Comparison of ENCODE assay signal across 25 cellular contexts in genomic region chr16:59339871-59340270, GRCh38.
"Had no signal": no experiment of that assay in that cellular context is flagged by ENCODE, and none has a peak within 500 bp of the region (broad histone marks: within the 10 kb centered on the region; RNA-seq: fewer than 3 reads in every experiment).

No MANE protein-coding gene starts in this region.

- H3K27ac ChIP-seq: ovary, psoas muscle, sigmoid colon, spleen, suprapubic skin, transverse colon, upper lobe of right lung, uterus had no signal

- H3K27ac Mint-ChIP-seq: effector memory CD8-positive, alpha-beta T cell; memory B cell; mesothelial cell of epicardium; naive B cell; natural killer cell treated with Interleukin-12 subunit alpha and Interleukin-12 subunit beta and Interleukin-15 and Interleukin-18, amount 100 ng/mL, for 72 hours; stimulated activated naive B cell treated with anti-CD40 and anti-IgM and Interleukin-4, amounts not matched to agents 10 μg/mL and 1 μg/mL and 100 μg/mL, for 72 hours had no signal

- H3K27me3 ChIP-seq: ovary, sigmoid colon, spleen, suprapubic skin, transverse colon, upper lobe of right lung, uterus had no signal

- ATAC-seq: effector memory CD8-positive, alpha-beta T cell; left lobe of liver; mucosa of descending colon; natural killer cell treated with Interleukin-12 subunit alpha and Interleukin-12 subunit beta and Interleukin-15 and Interleukin-18, amount 100 ng/mL, for 72 hours; psoas muscle; right cardiac atrium; stimulated activated naive B cell treated with anti-CD40 and anti-IgM and Interleukin-4, amounts not matched to agents 10 μg/mL and 1 μg/mL and 100 μg/mL, for 72 hours; stimulated activated naive CD8-positive, alpha-beta T cell treated with anti-CD3 and anti-CD28 coated beads, Interleukin-15, amount 100 ng/mL, for 72 hours; upper lobe of right lung had no signal

- H3K4me1 ChIP-seq: psoas muscle, sigmoid colon, spleen, suprapubic skin, transverse colon, upper lobe of right lung, uterus had no signal

- H3K27me3 Mint-ChIP-seq: effector memory CD8-positive, alpha-beta T cell; memory B cell; naive B cell; natural killer cell treated with Interleukin-12 subunit alpha and Interleukin-12 subunit beta and Interleukin-15 and Interleukin-18, amount 100 ng/mL, for 72 hours; stimulated activated naive B cell treated with anti-CD40 and anti-IgM and Interleukin-4, amounts not matched to agents 10 μg/mL and 1 μg/mL and 100 μg/mL, for 72 hours had no signal

- H3K36me3 Mint-ChIP-seq: memory B cell; mesothelial cell of epicardium; naive B cell; natural killer cell treated with Interleukin-12 subunit alpha and Interleukin-12 subunit beta and Interleukin-15 and Interleukin-18, amount 100 ng/mL, for 72 hours; stimulated activated naive B cell treated with anti-CD40 and anti-IgM and Interleukin-4, amounts not matched to agents 10 μg/mL and 1 μg/mL and 100 μg/mL, for 72 hours had no signal

- H3K9me3 ChIP-seq: psoas muscle, sigmoid colon, spleen, suprapubic skin, transverse colon, upper lobe of right lung, uterus had no signal

- H3K4me3 Mint-ChIP-seq: effector memory CD8-positive, alpha-beta T cell; memory B cell; mesothelial cell of epicardium; naive B cell; natural killer cell treated with Interleukin-12 subunit alpha and Interleukin-12 subunit beta and Interleukin-15 and Interleukin-18, amount 100 ng/mL, for 72 hours; stimulated activated naive B cell treated with anti-CD40 and anti-IgM and Interleukin-4, amounts not matched to agents 10 μg/mL and 1 μg/mL and 100 μg/mL, for 72 hours; stimulated activated naive CD8-positive, alpha-beta T cell treated with anti-CD3 and anti-CD28 coated beads, Interleukin-15, amount 100 ng/mL, for 72 hours had no signal

- H3K4me1 Mint-ChIP-seq: memory B cell; mesothelial cell of epicardium; naive B cell; stimulated activated naive B cell treated with anti-CD40 and anti-IgM and Interleukin-4, amounts not matched to agents 10 μg/mL and 1 μg/mL and 100 μg/mL, for 72 hours; stimulated activated naive CD8-positive, alpha-beta T cell treated with anti-CD3 and anti-CD28 coated beads, Interleukin-15, amount 100 ng/mL, for 72 hours had no signal

- H3K4me3 ChIP-seq: lung, mucosa of descending colon, ovary, psoas muscle, sigmoid colon, spleen, suprapubic skin, transverse colon, upper lobe of right lung, uterus had no signal

- H3K9me3 Mint-ChIP-seq: mesothelial cell of epicardium had no signal

- DNase-seq: cerebellar nuclear complex; cortex of kidney; effector memory CD8-positive, alpha-beta T cell; kidney; mucosa of descending colon; naive B cell; nucleus accumbens; ovary; posterior cingulate gyrus; psoas muscle; right cardiac atrium; sigmoid colon; spleen; stimulated activated CD4-positive, alpha-beta T cell treated with anti-CD3 and anti-CD28 coated beads, Interleukin-4, amount 100 ng/mL, for 4 hours; stimulated activated naive B cell treated with anti-CD40 and anti-IgM and Interleukin-4, amounts not matched to agents 10 μg/mL and 1 μg/mL and 100 μg/mL, for 72 hours; stimulated activated naive CD8-positive, alpha-beta T cell treated with anti-CD3 and anti-CD28 coated beads, Interleukin-15, amount 100 ng/mL, for 72 hours; transverse colon; upper lobe of right lung; uterus had no signal

- H3K36me3 ChIP-seq: ovary, sigmoid colon, spleen, suprapubic skin, transverse colon, upper lobe of right lung, uterus had no signal
